8 cellular contexts compared by ENCODE assay signal in the genomic region with DNA sequence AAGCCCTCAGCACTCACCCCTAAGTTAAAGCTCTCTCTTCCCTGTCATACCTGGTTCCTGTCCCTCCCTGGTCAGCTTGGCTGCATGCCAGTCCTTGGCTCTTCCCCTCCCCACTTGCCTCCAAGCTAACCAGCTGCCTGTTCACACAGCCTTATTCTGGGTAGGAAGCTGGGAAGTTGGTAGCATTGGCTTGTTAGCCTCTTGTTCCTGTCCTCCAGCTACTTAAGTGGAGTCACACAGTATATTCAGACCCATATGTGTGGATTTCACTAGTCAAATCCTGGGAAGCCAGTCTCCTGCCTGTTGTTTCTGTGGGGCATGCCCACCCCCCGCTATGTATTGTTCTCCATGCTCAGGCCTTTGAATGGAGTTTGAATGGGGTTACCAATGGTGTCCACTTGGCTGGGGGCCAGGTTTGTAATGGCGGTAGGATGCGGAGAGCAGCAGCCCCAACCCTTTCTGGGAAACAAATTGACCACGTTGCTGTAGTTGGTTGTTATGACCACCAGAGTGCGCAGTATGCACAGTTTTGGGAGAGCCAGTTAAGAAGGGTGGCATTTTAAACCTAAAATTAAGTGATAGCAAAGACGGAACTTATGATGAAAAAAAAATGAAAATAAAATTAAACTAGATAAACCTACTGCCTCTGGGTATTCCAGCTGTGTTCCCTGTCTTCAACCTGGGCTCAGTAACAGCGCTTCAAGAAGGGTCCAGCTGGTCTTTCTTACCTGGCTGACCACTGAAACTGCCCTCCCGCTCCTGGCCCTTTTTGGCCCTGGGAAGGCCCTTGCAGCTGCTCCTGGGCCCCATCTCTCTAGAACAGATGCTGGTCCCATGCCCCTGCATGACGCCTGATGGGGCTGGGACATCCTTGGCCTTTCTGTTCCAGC. TPM values are rescaled to one million over a fixed set of nuclear protein-coding genes. Genes with fewer than 3 reads are reported as not detected.
A peak's percentile ranks its signal among the peaks of the same experiment; 100 is the strongest.
DNase-seq lines count a peak whose midpoint lies in the region; ATAC-seq and TF ChIP-seq lines count a peak whose summit lies in the region.

No MANE protein-coding gene starts in this region.

- intact Hi-C loops in right lobe of liver (cut with DNase I), result loop anchor here (10.0 kb wide), 2 partner anchors 54 to 64 kb away; no protein-coding TSS in a partner anchor

- peak; percentile 45 for ATAC-seq in HG02610 (IDR thresholded peaks at IDR 0.05; ENCODE audit: unreplicated experiment)
- ATAC-seq in right lobe of liver, result peak; percentile 81 to 84 (median 84)
- no peak for ATAC-seq in GM18868 (IDR thresholded peaks at IDR 0.05; ENCODE audit: unreplicated experiment)

- no peaks in the 10 kb centered on the region for H3K27me3 ChIP-seq in right lobe of liver

- no peak overlapping the region for H3K27ac ChIP-seq in right lobe of liver

- DNase-seq in COLO829 (ENCODE audit: low spot score) (peak; percentile 82), NCI-H446 treated with DMSO at 0.1 percent for 48 hours (lab: John Stamatoyannopoulos, UW) (peak; percentile 60), choroid plexus epithelial cell (ENCODE audit: low read depth) (peak; percentile 86), right lobe of liver (peak; percentile 59 to 63 (median 61))
- DNase-seq in activated CD4-positive, alpha-beta T cell treated with anti-CD3 and anti-CD28 coated beads for 1 hour, result peak; percentile 47
- peak; percentile 38 to 60 (median 55) for DNase-seq in stimulated activated CD4-positive, alpha-beta T cell treated with anti-CD3 and anti-CD28 coated beads, TNF-alpha, amount 100 ng/mL, for 24 hours (ENCODE audit: low read depth in 3 of 3)

- no peak for TF ChIP-seq POLR2A in right lobe of liver (IDR thresholded peaks at IDR 0.05)

- H3K36me3 ChIP-seq in right lobe of liver, result no peaks in the 10 kb centered on the region

- H3K4me3 ChIP-seq in choroid plexus epithelial cell (ENCODE audit: low read depth, low read length), result no peak overlapping the region
- H3K4me3 ChIP-seq in right lobe of liver, result no peak overlapping the region

- H3K9me3 ChIP-seq in right lobe of liver, result no peaks in the 10 kb centered on the region

- WGBS in right lobe of liver (ENCODE audit: insufficient coverage, low coverage, low lambda C conversion rate, missing lambda C conversion rate), result 24% methylated on average over 9 of the region's 9 CpGs

- peak; percentile 85 for TF ChIP-seq CTCF in choroid plexus epithelial cell (conservative IDR thresholded peaks at IDR 0.05; ENCODE audit: low read depth, low read length)
- TF ChIP-seq CTCF in right lobe of liver (IDR thresholded peaks at IDR 0.05), result peak; percentile 79 to 82 (median 80)

- H3K4me1 ChIP-seq in right lobe of liver, result peaks cover 0 to 4% (median 0%) of the 10 kb centered on the region in 4 donors

RNA-seq across cellular contexts. Expression of gene RPS3, which starts 10.7 kb away (rescaled TPM):
- 100 to 1,000 TPM; 311 to 560 (median 447) TPM for total RNA-seq in right lobe of liver

RNA-seq across cellular contexts. Expression of gene ARRB1, which starts 37.2 kb away (rescaled TPM):
- 10 to 100 TPM in 5 of 6 experiments, 1 to 10 TPM in 1; 8.6 to 26.4 (median 24.5) TPM for total RNA-seq in right lobe of liver

RNA-seq across cellular contexts. Expression of gene KLHL35, which starts 44.4 kb away (rescaled TPM):
- total RNA-seq in right lobe of liver, result under 1 TPM in 1 of 6 experiments, not detected in 5; 0.09 TPM
